Comparison of ENCODE assay signal across 23 cellular contexts in genomic region chr16:84716740-84717139, GRCh38. TPM values are rescaled to one million over a fixed set of nuclear protein-coding genes. Genes with fewer than 3 reads are reported as not detected.
A peak's percentile ranks its signal among the peaks of the same experiment; 100 is the strongest.
DNase-seq lines count a peak whose midpoint lies in the region; ATAC-seq and TF ChIP-seq lines count a peak whose summit lies in the region.
"Had no signal": no experiment of that assay in that cellular context is flagged by ENCODE, and none has a peak within 500 bp of the region (broad histone marks: within the 10 kb centered on the region; RNA-seq: fewer than 3 reads in every experiment).

No MANE protein-coding gene starts in this region.

- DNase-seq in cardiac muscle cell (ENCODE audit: low read depth in 1 of 2, low spot score in 1 of 2) (no peak), cardiac septum (ENCODE audit: low spot score) (no peak), IMR-90 (no peak), epithelial cell of prostate (ENCODE audit: low read depth, low spot score) (no peak), psoas muscle (no peak), caudate nucleus (lab: John Stamatoyannopoulos, UW) (no peak)
- DNase-seq: Caco-2; CD4-positive, alpha-beta memory T cell; DMS 273 treated with DMSO at 0.1 percent for 48 hours; DMS79 treated with DMSO at 0.1 percent for 48 hours; GOT3; KBM-7; MV-4-11; NCI-H1105 treated with DMSO at 0.1 percent for 48 hours; NCI-H2029 treated with DMSO at 0.1 percent for 48 hours; NCI-H2171 treated with DMSO at 0.1 percent for 48 hours; NCI-H524 treated with DMSO at 0.1 percent for 48 hours; NCI-H82; SJCRH30; SW 1271 had no signal

- TF ChIP-seq RAD21 in IMR-90 (IDR thresholded peaks at IDR 0.05; ENCODE audit: low read length): no peak

- TF ChIP-seq POLR2A in IMR-90 (IDR thresholded peaks at IDR 0.05; ENCODE audit: low read depth, low read length): no peak

- no peak overlapping the region for H2BK120ac ChIP-seq in IMR-90 (ENCODE audit: low read depth, low read length)

- no peak overlapping the region for H3K4ac ChIP-seq in IMR-90 (ENCODE audit: low read depth, low read length)

- no peak overlapping the region for H2BK5ac ChIP-seq in IMR-90 (ENCODE audit: low read depth, low read length, poor library complexity, severe bottlenecking)

- H4K20me1 ChIP-seq in IMR-90 (ENCODE audit: insufficient read depth, low read length): peaks cover 93% of the 10 kb centered on the region

- no peak overlapping the region for H3K18ac ChIP-seq in IMR-90 (ENCODE audit: low read depth, low read length)

- H3K36me3 ChIP-seq in cardiac muscle cell (no peaks in the 10 kb centered on the region), IMR-90 (ENCODE audit: control insufficient read depth, insufficient read depth, low read length) (0 out of 2 replicates have a peak, but pooled peaks cover 3% of the 10 kb centered on the region), psoas muscle (ENCODE audit: insufficient read depth in 1 of 2, low read depth in 1 of 2) (peaks cover 0 to 13% of the 10 kb centered on the region in 2 donors)
- H3K36me3 ChIP-seq: SJCRH30 had no signal

- BruUV-seq in IMR-90 (replicated peaks; lab: Mats Ljungman, UMichigan): no TSS peak

- no peak overlapping the region for H3K9ac ChIP-seq in IMR-90 (ENCODE audit: low read depth, low read length)

- no peak overlapping the region for H3K56ac ChIP-seq in IMR-90 (ENCODE audit: extremely low read depth, insufficient read depth, low read length)

- dilution Hi-C loops in IMR-90 (cut with HindIII; ENCODE audit: low sequenced_read_pairs, unreplicated experiment): no loop called here

- no peak overlapping the region for H3K4me3 ChIP-seq in cardiac muscle cell
- H3K4me3 ChIP-seq in IMR-90 (ENCODE audit: insufficient read depth, low read depth, low read length): no peak overlapping the region
- no peak overlapping the region for H3K4me3 ChIP-seq in psoas muscle
- H3K4me3 ChIP-seq: SJCRH30 had no signal

- no peak overlapping the region for H2BK15ac ChIP-seq in IMR-90 (ENCODE audit: low read depth, low read length)

- no peak overlapping the region for H2AK9ac ChIP-seq in IMR-90 (replicated peaks; ENCODE audit: low read depth, low read length, poor library complexity)

- peaks cover 21% of the 10 kb centered on the region for H3K4me1 ChIP-seq in cardiac muscle cell (ENCODE audit: low read depth)
- H3K4me1 ChIP-seq in IMR-90 (ENCODE audit: control insufficient read depth, insufficient read depth, low read length): peaks cover 10% of the 10 kb centered on the region
- peaks cover 22% of the 10 kb centered on the region for H3K4me1 ChIP-seq in psoas muscle
- H3K4me1 ChIP-seq: SJCRH30 had no signal

- CTCF ChIA-PET in IMR-90 (lab: Yijun Ruan, JAX): interaction anchor here (0.8 to 1.5 kb wide), 2 partner anchors 10 to 103 kb away, joined by 3 to 4 read pairs; no protein-coding TSS in a partner anchor

- H3K9me1 ChIP-seq in IMR-90 (ENCODE audit: insufficient read depth, low read length): peaks cover 46% of the 10 kb centered on the region

- H3K9me3 ChIP-seq in cardiac muscle cell (ENCODE audit: low read depth): no peaks in the 10 kb centered on the region
- H3K9me3 ChIP-seq in IMR-90 (ENCODE audit: control insufficient read depth, insufficient read depth, low read length): no peaks in the 10 kb centered on the region
- no peaks in the 10 kb centered on the region for H3K9me3 ChIP-seq in psoas muscle
- H3K9me3 ChIP-seq: Caco-2, SJCRH30 had no signal

- H2AFZ ChIP-seq in IMR-90 (replicated peaks; ENCODE audit: low read length, poor library complexity): no peak overlapping the region

- POLR2A ChIA-PET in IMR-90 (lab: Charles Lee; ENCODE audit: unreplicated experiment): no interaction called here

- ATAC-seq in IMR-90 (ENCODE audit: low read depth) (no peak), psoas muscle (peak in 3 of 4 donors; percentile 30 to 46 (median 40)), GM18498 (IDR thresholded peaks at IDR 0.05; ENCODE audit: unreplicated experiment) (no peak)
- ATAC-seq: HCT116, Panc1 had no signal

- H3K79me1 ChIP-seq in IMR-90 (ENCODE audit: low read depth in 1 of 2, low read length in 2 of 2): peaks cover 12 to 83% of the 10 kb centered on the region in 2 experiments

- H3K27me3 ChIP-seq in cardiac muscle cell (no peaks in the 10 kb centered on the region), IMR-90 (ENCODE audit: control insufficient read depth, insufficient read depth, low read length) (no peaks in the 10 kb centered on the region), psoas muscle (ENCODE audit: insufficient read depth in 3 of 3, low read length in 2 of 3) (no peaks in the 10 kb centered on the region)
- H3K27me3 ChIP-seq: SJCRH30 had no signal

- WGBS in IMR-90 (ENCODE audit: extremely low coverage in 2 of 2, insufficient read length in 1 of 2), 2 experiments: 30% methylated on average over 2 of the region's 7 CpGs; no CpG with 5 or more reads in 1 of the 2 experiments
- 79 to 81% (median 80%) methylated on average over 7 of the region's 7 CpGs for WGBS in psoas muscle, 3 donors

- H2AK5ac ChIP-seq in IMR-90 (ENCODE audit: low read depth, low read length): no peak overlapping the region

- intact Hi-C loops in cardiac septum (cut with DNase I) (no loop called here), IMR-90 (cut with micrococcal nuclease) (no loop called here), psoas muscle (cut with DNase I) (no loop called here)

- H3K4me2 ChIP-seq in IMR-90 (ENCODE audit: low read depth, low read length): no peak overlapping the region

- in situ Hi-C loops in IMR-90 (cut with MboI; ENCODE audit: low sequenced_read_pairs): loop anchor here (25.0 kb wide), 1 partner anchor 429 kb away; the partner anchor contains the start of gene WFDC1

- H2BK20ac ChIP-seq in IMR-90 (ENCODE audit: low read depth, low read length): no peak overlapping the region

- no peak overlapping the region for H4K8ac ChIP-seq in IMR-90 (ENCODE audit: low read depth in 2 of 2, low read length in 2 of 2)

- no peak overlapping the region for H3K23ac ChIP-seq in IMR-90 (ENCODE audit: low read depth, low read length)

- TF ChIP-seq CTCF in cardiac muscle cell (IDR thresholded peaks at IDR 0.05; ENCODE audit: low read depth, low read length): no peak
- TF ChIP-seq CTCF in IMR-90 (conservative IDR thresholded peaks at IDR 0.05; ENCODE audit: low read depth, low read length): no peak
- TF ChIP-seq CTCF in psoas muscle (IDR thresholded peaks at IDR 0.05): no peak

- H3K27ac ChIP-seq in cardiac muscle cell: peak overlapping the region; percentile 29
- H3K27ac ChIP-seq in IMR-90 (ENCODE audit: insufficient read depth, low read length): no peak overlapping the region
- peak overlapping the region; percentile 22 for H3K27ac ChIP-seq in epithelial cell of prostate
- no peak overlapping the region for H3K27ac ChIP-seq in psoas muscle
- H3K27ac ChIP-seq in caudate nucleus (ENCODE audit: low read depth, low read length): no peak overlapping the region
- H3K27ac ChIP-seq: SJCRH30 had no signal

- H4K91ac ChIP-seq in IMR-90 (ENCODE audit: insufficient read depth, low read depth, low read length): no peak overlapping the region

- H4K5ac ChIP-seq in IMR-90 (ENCODE audit: low read depth, low read length): no peak overlapping the region

- no peak overlapping the region for H3K14ac ChIP-seq in IMR-90 (replicated peaks; ENCODE audit: low read depth, low read length)

TF ChIP-seq in IMR-90, 13 proteins besides CTCF, POLR2A, EP300 and RAD21:
- peak; percentile 82 for TF ChIP-seq CEBPB (IDR thresholded peaks at IDR 0.05; ENCODE audit: low read depth, low read length)
- TF ChIP-seq MXI1 (IDR thresholded peaks at IDR 0.05; ENCODE audit: borderline replicate concordance, low read depth, low read length): no peak

RNA-seq across cellular contexts. Expression of gene USP10, which starts 16.9 kb away (rescaled TPM):
- total RNA-seq in cardiac muscle cell (77.4 and 91.9 TPM in 2 replicates), cardiac septum (53.8 TPM), IMR-90 (2012; rRNA removed) (54.3 and 61.9 TPM in 2 replicates), psoas muscle (10 to 100 TPM; 57.1 to 93.0 (median 78.9) TPM)
- polyA plus RNA-seq in cardiac muscle cell (100.0 and 139 TPM in 2 replicates), IMR-90 (2012; rRNA removed) (79.0 and 85.5 TPM in 2 replicates), psoas muscle (10 to 100 TPM; 33.9 to 69.5 (median 69.2) TPM)
- 33.5 and 44.0 TPM in 2 replicates for polyA plus RNA-seq in IMR-90 (2012; cell fraction: cytosol; rRNA removed)
- 67.7 and 84.6 TPM in 2 replicates for polyA plus RNA-seq in IMR-90 (2012; cell fraction: nucleus; rRNA removed; ENCODE audit: low replicate concordance)

Comparison
In these comparisons a context has a peak if more than half of its experiments do, and no peak if none do; other contexts are left out.
1. H3K27ac ChIP-seq: peak in cardiac muscle cell (single experiment) and epithelial cell of prostate (single experiment); none in IMR-90 (single experiment), psoas muscle (single experiment) and caudate nucleus (single experiment).
2. ATAC-seq: peak in psoas muscle (3 of 4); none in IMR-90 (single experiment) and GM18498 (single experiment).